In genomic region chr13:94825507-94825906, GRCh38 we compare ENCODE assay signal across 11 cellular contexts.
DNase-seq lines count a peak whose midpoint lies in the region; TF ChIP-seq lines count a peak whose summit lies in the region.
"Had no signal": no experiment of that assay in that cellular context is flagged by ENCODE, and none has a peak within 500 bp of the region (broad histone marks: within the 10 kb centered on the region; RNA-seq: fewer than 3 reads in every experiment).

No MANE protein-coding gene starts in this region.

- DNase-seq in EL (peak; percentile 9), NCI-H748 treated with DMSO at 0.1 percent for 48 hours (lab: John Stamatoyannopoulos, UW) (peak; percentile 53), fibroblast of the conjunctiva (ENCODE audit: low read depth) (peak; percentile 61), neuronal stem cell (ENCODE audit: low spot score) (peak; percentile 57), erythroblast (lab: John Stamatoyannopoulos, UW) (no peak), NOMO-1 treated with dmso at 0.1 percent for 144 hours (lab: John Stamatoyannopoulos, UW; ENCODE audit: unreplicated experiment) (no peak), DMS53 treated with DMSO at 0.1 percent for 48 hours (lab: John Stamatoyannopoulos, UW; ENCODE audit: unreplicated experiment) (no peak), CD14-positive monocyte (ENCODE audit: low spot score) (no peak)
- DNase-seq: activated naive CD4-positive, alpha-beta T cell treated with anti-CD3 and anti-CD28 coated beads, Interleukin-2, amount 10 ng/mL, durations not matched to agents 7 days and 5 days; CD8-positive, alpha-beta T cell; NCI-H187 had no signal

- TF ChIP-seq POLR2A in erythroblast (IDR thresholded peaks at IDR 0.05; ENCODE audit: low read length): no peak

- peak overlapping the region; percentile 73 for H2AFZ ChIP-seq in neuronal stem cell (ENCODE audit: low read length)

- no peaks in the 10 kb centered on the region for H3K36me3 ChIP-seq in neuronal stem cell (replicated peaks in 1 of 2; ENCODE audit: control insufficient read depth in 2 of 2, insufficient read depth in 2 of 2, low read length in 2 of 2)

- H3K4me1 ChIP-seq in neuronal stem cell (ENCODE audit: control insufficient read depth in 2 of 2, insufficient read depth in 1 of 2, low read depth in 1 of 2, low read length in 2 of 2): peaks cover 18 to 23% of the 10 kb centered on the region in 2 donors

- H3K9me3 Mint-ChIP-seq in CD14-positive monocyte: peaks cover 0 to 3% (median 0%) of the 10 kb centered on the region in 7 donors
- H3K9me3 Mint-ChIP-seq: activated naive CD4-positive, alpha-beta T cell treated with anti-CD3 and anti-CD28 coated beads, Interleukin-2, amount 10 ng/mL, durations not matched to agents 7 days and 5 days; CD8-positive, alpha-beta T cell had no signal

- H3K4me3 Mint-ChIP-seq in CD14-positive monocyte: no peak overlapping the region
- H3K4me3 Mint-ChIP-seq: activated naive CD4-positive, alpha-beta T cell treated with anti-CD3 and anti-CD28 coated beads, Interleukin-2, amount 10 ng/mL, durations not matched to agents 7 days and 5 days; CD8-positive, alpha-beta T cell had no signal

- no peaks in the 10 kb centered on the region for H3K4me1 Mint-ChIP-seq in CD14-positive monocyte
- H3K4me1 Mint-ChIP-seq: activated naive CD4-positive, alpha-beta T cell treated with anti-CD3 and anti-CD28 coated beads, Interleukin-2, amount 10 ng/mL, durations not matched to agents 7 days and 5 days had no signal

- H3K27me3 Mint-ChIP-seq in CD14-positive monocyte (ENCODE audit: low read depth in 3 of 3): peaks cover 0 to 3% (median 0%) of the 10 kb centered on the region in 3 donors

- H3K4me2 ChIP-seq in neuronal stem cell (ENCODE audit: insufficient read depth, low read length, poor library complexity, severe bottlenecking): no peak overlapping the region

- intact Hi-C loops in CD14-positive monocyte (cut with micrococcal nuclease): no loop called here

- peak overlapping the region; percentile 78 for H3K27ac ChIP-seq in neuronal stem cell (replicated peaks; ENCODE audit: low read length)

- no peaks in the 10 kb centered on the region for H3K79me1 ChIP-seq in neuronal stem cell (ENCODE audit: low read depth, low read length)

- H2BK120ac ChIP-seq in neuronal stem cell (ENCODE audit: low read depth, low read length): no peak overlapping the region

- no peak for TF ChIP-seq CTCF in CD14-positive monocyte (IDR thresholded peaks at IDR 0.05)

- no peaks in the 10 kb centered on the region for H3K36me3 Mint-ChIP-seq in CD14-positive monocyte
- H3K36me3 Mint-ChIP-seq: activated naive CD4-positive, alpha-beta T cell treated with anti-CD3 and anti-CD28 coated beads, Interleukin-2, amount 10 ng/mL, durations not matched to agents 7 days and 5 days; CD8-positive, alpha-beta T cell had no signal

- no peak overlapping the region for H3K18ac ChIP-seq in neuronal stem cell (ENCODE audit: low read length)

- H3K23ac ChIP-seq in neuronal stem cell (ENCODE audit: low read depth, low read length, poor library complexity): no peak overlapping the region

- no peaks in the 10 kb centered on the region for H3K27me3 ChIP-seq in neuronal stem cell (ENCODE audit: control insufficient read depth in 3 of 3, insufficient read depth in 3 of 3, low read depth in 1 of 3, low read length in 3 of 3)

- no peak overlapping the region for H3K9ac ChIP-seq in neuronal stem cell (ENCODE audit: low read depth, low read length, poor library complexity)

- no peak overlapping the region for H3K14ac ChIP-seq in neuronal stem cell (ENCODE audit: low read length)

- no peak overlapping the region for H4K91ac ChIP-seq in neuronal stem cell (ENCODE audit: low read depth, low read length, poor library complexity)

- WGBS in neuronal stem cell (ENCODE audit: extremely low coverage in 2 of 2, insufficient read length in 2 of 2, insufficient replicate concordance in 1 of 2), 2 donors: no CpG with 5 or more reads among the region's 5 CpGs

- H2BK5ac ChIP-seq in neuronal stem cell (ENCODE audit: low read length): no peak overlapping the region

- no peak overlapping the region for H3K4me3 ChIP-seq in neuronal stem cell (ENCODE audit: low read length in 2 of 2)

- no peak overlapping the region for H3K4ac ChIP-seq in neuronal stem cell (ENCODE audit: low read length)

- H2AK5ac ChIP-seq in neuronal stem cell (ENCODE audit: low read depth, low read length): no peak overlapping the region

- no peaks in the 10 kb centered on the region for H3K9me3 ChIP-seq in neuronal stem cell (replicated peaks in 1 of 2; ENCODE audit: control insufficient read depth in 2 of 2, insufficient read depth in 1 of 2, low read depth in 1 of 2, low read length in 2 of 2)

- H2BK12ac ChIP-seq in neuronal stem cell (ENCODE audit: low read length): no peak overlapping the region

- no peak overlapping the region for H4K8ac ChIP-seq in neuronal stem cell (ENCODE audit: low read depth, low read length)

- no peak overlapping the region for H2BK15ac ChIP-seq in neuronal stem cell (ENCODE audit: low read length)

- H3K27ac Mint-ChIP-seq in CD14-positive monocyte: no peak overlapping the region
- H3K27ac Mint-ChIP-seq: activated naive CD4-positive, alpha-beta T cell treated with anti-CD3 and anti-CD28 coated beads, Interleukin-2, amount 10 ng/mL, durations not matched to agents 7 days and 5 days; CD8-positive, alpha-beta T cell had no signal

Comparison
In these comparisons a context has a peak if more than half of its experiments do, and no peak if none do; other contexts are left out.
1. DNase-seq: peak in EL (single experiment), NCI-H748 treated with DMSO at 0.1 percent for 48 hours (single experiment), fibroblast of the conjunctiva (single experiment) and neuronal stem cell (single experiment); none in erythroblast (0 of 2), NOMO-1 treated with dmso at 0.1 percent for 144 hours (single experiment), DMS53 treated with DMSO at 0.1 percent for 48 hours (single experiment) and CD14-positive monocyte (single experiment).